9 cellular contexts compared by ENCODE assay signal in the genomic region with DNA sequence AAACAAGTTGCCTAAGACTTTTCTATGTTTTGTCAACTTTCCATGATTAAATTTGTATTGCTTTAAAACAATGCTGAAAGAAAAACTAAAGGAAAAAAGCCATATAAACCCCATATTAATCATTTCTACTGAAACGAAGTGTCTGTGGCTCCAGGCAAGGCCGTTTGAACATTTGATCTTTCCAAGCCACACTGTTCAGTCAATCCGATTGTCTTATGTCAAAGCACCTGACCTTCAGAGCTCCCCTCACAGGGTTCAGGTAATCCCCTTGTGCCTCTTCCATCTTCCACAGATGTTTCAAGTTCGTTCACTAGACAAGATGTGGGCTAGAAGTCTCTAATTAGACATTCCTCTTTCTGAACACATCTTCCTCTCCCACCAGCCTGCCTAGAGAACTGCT.
"Had no signal": no experiment of that assay in that cellular context is flagged by ENCODE, and none has a peak within 500 bp of the region (broad histone marks: within the 10 kb centered on the region; RNA-seq: fewer than 3 reads in every experiment).

No MANE protein-coding gene starts in this region.

- H2AFZ ChIP-seq: GM23248 had no signal

- H3K4me3 ChIP-seq: GM23248, HAP-1 had no signal

- H3K4me3 Mint-ChIP-seq: HFFc6, IgD-negative memory B cell had no signal

- H3K9ac ChIP-seq: GM23248 had no signal

- H3K9me3 Mint-ChIP-seq: IgD-negative memory B cell had no signal

- H3K36me3 ChIP-seq: HAP-1 had no signal

- H3K4me1 Mint-ChIP-seq: IgD-negative memory B cell had no signal

- H3K27ac ChIP-seq: GM23248, HL-60 had no signal

- H3K4me1 ChIP-seq: HAP-1 had no signal

- H3K9me3 ChIP-seq: HAP-1 had no signal

- H3K27ac Mint-ChIP-seq: HFFc6, IgD-negative memory B cell had no signal

- DNase-seq: GM23248, GOT3, H7, HFFc6 had no signal

- ATAC-seq: HCT116, HepG2 had no signal
